Comparison of ENCODE assay signal across 21 cellular contexts in the genomic region with DNA sequence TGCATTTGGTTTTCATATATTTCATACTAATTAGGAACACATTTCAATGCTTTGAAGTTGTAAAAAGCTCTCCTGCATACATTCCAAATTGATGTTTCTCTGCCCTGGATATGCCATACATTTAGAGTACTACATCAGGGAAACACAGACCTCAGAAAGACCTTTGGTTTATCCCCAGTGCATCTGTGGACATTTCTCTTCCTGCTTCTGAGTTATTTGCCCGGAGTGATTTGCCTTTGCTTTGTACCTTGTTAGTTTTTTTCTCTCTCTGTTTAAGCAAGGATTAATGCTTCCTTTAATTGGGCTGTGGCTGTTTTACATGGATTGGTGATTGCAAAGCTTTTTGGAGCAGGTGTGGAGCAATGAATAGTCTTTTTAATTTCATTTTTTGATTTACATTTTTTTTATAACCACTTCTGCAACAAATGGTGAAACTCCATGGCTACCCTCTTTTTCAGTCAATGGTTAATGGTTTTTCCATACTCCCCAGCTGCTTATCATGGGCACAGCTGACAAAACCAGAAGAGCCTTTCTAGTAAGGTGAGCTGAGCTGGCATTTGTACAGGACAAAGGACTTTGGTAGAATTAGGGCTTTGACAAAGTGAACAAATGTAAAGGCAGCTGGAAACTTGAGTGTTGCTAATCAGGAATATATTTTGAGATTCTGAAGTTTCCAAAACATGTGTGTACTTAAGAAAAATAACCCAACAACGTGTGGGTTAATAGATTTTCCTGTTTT. TPM values are rescaled to one million over a fixed set of nuclear protein-coding genes. Genes with fewer than 3 reads are reported as not detected.
DNase-seq lines count a peak whose midpoint lies in the region; ATAC-seq lines count a peak whose summit lies in the region.
"Had no signal": no experiment of that assay in that cellular context is flagged by ENCODE, and none has a peak within 500 bp of the region (broad histone marks: within the 10 kb centered on the region; RNA-seq: fewer than 3 reads in every experiment).

No MANE protein-coding gene starts in this region.

- H2BK5ac ChIP-seq in neuronal stem cell (ENCODE audit: low read length) = no peak overlapping the region

- no peak overlapping the region for H3K4me2 ChIP-seq in neuronal stem cell (ENCODE audit: insufficient read depth, low read length, poor library complexity, severe bottlenecking)
- H3K4me2 ChIP-seq: BLaER1 treated with 17β-estradiol and CSF1 and Interleukin-3, amounts not matched to agents 10 nM and 100 nM had no signal

- H3K9me3 Mint-ChIP-seq in activated T-cell treated with anti-CD3 and anti-CD28 coated beads, Interleukin-2, amount 50 U/mL, for 4 hours = no peaks in the 10 kb centered on the region
- H3K9me3 Mint-ChIP-seq: activated B cell treated with CpG ODN at 0.5 μM for 24 hours; activated naive CD8-positive, alpha-beta T cell treated with anti-CD3 and anti-CD28 coated beads, Interleukin-2, amount 50 U/mL, for 24 hours had no signal

- H3K23ac ChIP-seq in neuronal stem cell (ENCODE audit: low read depth, low read length, poor library complexity) = no peak overlapping the region

- no peak overlapping the region for H2BK15ac ChIP-seq in neuronal stem cell (ENCODE audit: low read length)

- H2BK12ac ChIP-seq in neuronal stem cell (ENCODE audit: low read length) = no peak overlapping the region

- no peak overlapping the region for H2BK120ac ChIP-seq in neuronal stem cell (ENCODE audit: low read depth, low read length)

- H2AFZ ChIP-seq in neuronal stem cell (ENCODE audit: low read length) = no peak overlapping the region

- ATAC-seq in activated T-cell treated with anti-CD3 and anti-CD28 coated beads, Interleukin-2, amount 50 U/mL, for 4 hours = no peak
- ATAC-seq: activated naive CD8-positive, alpha-beta T cell treated with anti-CD3 and anti-CD28 coated beads, Interleukin-2, amount 50 U/mL, for 24 hours; gastrocnemius medialis; right cardiac atrium; stimulated activated naive CD8-positive, alpha-beta T cell treated with anti-CD3 and anti-CD28 coated beads, Interleukin-15, amount 100 ng/mL, for 72 hours had no signal

- no peak overlapping the region; the same call in 1 of the 2 replicates for H3K4me3 ChIP-seq in SJCRH30
- no peak overlapping the region for H3K4me3 ChIP-seq in neuronal stem cell (ENCODE audit: low read length in 2 of 2)
- H3K4me3 ChIP-seq in effector memory CD4-positive, alpha-beta T cell (ENCODE audit: insufficient read depth, low read depth, low read length, poor library complexity, severe bottlenecking) = no peak overlapping the region
- H3K4me3 ChIP-seq: BLaER1 treated with 17β-estradiol and CSF1 and Interleukin-3, amounts not matched to agents 10 nM and 100 nM; gastrocnemius medialis had no signal

- WGBS in neuronal stem cell (ENCODE audit: extremely low coverage in 2 of 2, insufficient read length in 2 of 2, insufficient replicate concordance in 1 of 2), 2 donors = no CpG with 5 or more reads among the region's 2 CpGs

- H3K79me1 ChIP-seq in neuronal stem cell (ENCODE audit: low read depth, low read length) = peaks cover 10% of the 10 kb centered on the region

- H4K91ac ChIP-seq in neuronal stem cell (ENCODE audit: low read depth, low read length, poor library complexity) = no peak overlapping the region

- H3K4me3 Mint-ChIP-seq in activated T-cell treated with anti-CD3 and anti-CD28 coated beads, Interleukin-2, amount 50 U/mL, for 4 hours = no peak overlapping the region
- H3K4me3 Mint-ChIP-seq: activated B cell treated with CpG ODN at 0.5 μM for 24 hours; activated naive CD8-positive, alpha-beta T cell treated with anti-CD3 and anti-CD28 coated beads, Interleukin-2, amount 50 U/mL, for 24 hours; stimulated activated naive CD8-positive, alpha-beta T cell treated with anti-CD3 and anti-CD28 coated beads, Interleukin-15, amount 100 ng/mL, for 72 hours had no signal

- peaks cover 14% of the 10 kb centered on the region for H3K4me1 Mint-ChIP-seq in activated T-cell treated with anti-CD3 and anti-CD28 coated beads, Interleukin-2, amount 50 U/mL, for 4 hours (ENCODE audit: low read depth)

- peaks cover 10% of the 10 kb centered on the region for H3K36me3 Mint-ChIP-seq in activated T-cell treated with anti-CD3 and anti-CD28 coated beads, Interleukin-2, amount 50 U/mL, for 4 hours (ENCODE audit: insufficient read depth)

- H2AK5ac ChIP-seq in neuronal stem cell (ENCODE audit: low read depth, low read length) = no peak overlapping the region

- H3K9me3 ChIP-seq in SJCRH30 (replicated peaks) (no peaks in the 10 kb centered on the region), neuronal stem cell (replicated peaks in 1 of 2; ENCODE audit: control insufficient read depth in 2 of 2, insufficient read depth in 1 of 2, low read depth in 1 of 2, low read length in 2 of 2) (peaks cover 0 to 7% of the 10 kb centered on the region in 2 donors)
- H3K9me3 ChIP-seq in effector memory CD4-positive, alpha-beta T cell (ENCODE audit: control insufficient read depth, low read length) = no peaks in the 10 kb centered on the region
- H3K9me3 ChIP-seq: gastrocnemius medialis had no signal

- no peak overlapping the region for H4K8ac ChIP-seq in neuronal stem cell (ENCODE audit: low read depth, low read length)

- no peak overlapping the region for H3K18ac ChIP-seq in neuronal stem cell (ENCODE audit: low read length)

- H3K4ac ChIP-seq in neuronal stem cell (ENCODE audit: low read length) = no peak overlapping the region

- peaks cover 23% of the 10 kb centered on the region for H3K4me1 ChIP-seq in SJCRH30
- peaks cover 0 to 8% of the 10 kb centered on the region in 2 donors for H3K4me1 ChIP-seq in neuronal stem cell (ENCODE audit: control insufficient read depth in 2 of 2, insufficient read depth in 1 of 2, low read depth in 1 of 2, low read length in 2 of 2)
- no peaks in the 10 kb centered on the region for H3K4me1 ChIP-seq in effector memory CD4-positive, alpha-beta T cell (ENCODE audit: control insufficient read depth, insufficient read depth, low read length, poor library complexity, severe bottlenecking)

- H3K9ac ChIP-seq in neuronal stem cell (ENCODE audit: low read depth, low read length, poor library complexity) = no peak overlapping the region
- H3K9ac ChIP-seq: BLaER1 treated with 17β-estradiol and CSF1 and Interleukin-3, amounts not matched to agents 10 nM and 100 nM had no signal

- DNase-seq in NCI-H1436 (lab: John Stamatoyannopoulos, UW) (peak; percentile 57), NCI-H1436 treated with DMSO at 0.1 percent for 48 hours (lab: John Stamatoyannopoulos, UW) (no peak), NCI-H1417 (lab: John Stamatoyannopoulos, UW) (peak in 2 of 3 experiments; percentile 19 to 63), SJCRH30 (peak; percentile 81 to 94), neuronal stem cell (ENCODE audit: low spot score) (no peak), cerebellum (ENCODE audit: low spot score) (no peak)
- DNase-seq in effector memory CD4-positive, alpha-beta T cell = no peak
- DNase-seq in activated T-cell treated with anti-CD3 and anti-CD28 coated beads, Interleukin-2, amount 50 U/mL, for 4 hours = no peak
- DNase-seq: activated B cell treated with CpG ODN at 0.5 μM for 24 hours; activated CD8-positive, alpha-beta memory T cell treated with anti-CD3 and anti-CD28 coated beads for 24 hours; activated naive CD8-positive, alpha-beta T cell treated with anti-CD3 and anti-CD28 coated beads, Interleukin-2, amount 50 U/mL, for 24 hours; cortex of kidney; DND-41; gastrocnemius medialis; NCI-H226; right cardiac atrium; stimulated activated CD4-positive, alpha-beta T cell treated with anti-CD3 and anti-CD28 coated beads, Interleukin-1b, Interleukin-23, amount 100 ng/mL, for 48 hours; stimulated activated naive CD8-positive, alpha-beta T cell treated with anti-CD3 and anti-CD28 coated beads, Interleukin-15, amount 100 ng/mL, for 72 hours; T-helper 2 cell; trophoblast cell had no signal

- no peak overlapping the region for H3K14ac ChIP-seq in neuronal stem cell (ENCODE audit: low read length)

- H3K36me3 ChIP-seq in SJCRH30 (no peaks in the 10 kb centered on the region; the same call in 1 of the 2 replicates), neuronal stem cell (replicated peaks in 1 of 2; ENCODE audit: control insufficient read depth in 2 of 2, insufficient read depth in 2 of 2, low read length in 2 of 2) (peaks cover 4 to 52% of the 10 kb centered on the region in 2 donors)
- H3K36me3 ChIP-seq in effector memory CD4-positive, alpha-beta T cell (ENCODE audit: control insufficient read depth, insufficient read depth, low read length) = no peaks in the 10 kb centered on the region
- H3K36me3 ChIP-seq: gastrocnemius medialis had no signal

- no peaks in the 10 kb centered on the region for H3K27me3 Mint-ChIP-seq in activated T-cell treated with anti-CD3 and anti-CD28 coated beads, Interleukin-2, amount 50 U/mL, for 4 hours (ENCODE audit: low read depth)
- H3K27me3 Mint-ChIP-seq: activated B cell treated with CpG ODN at 0.5 μM for 24 hours; activated naive CD8-positive, alpha-beta T cell treated with anti-CD3 and anti-CD28 coated beads, Interleukin-2, amount 50 U/mL, for 24 hours; stimulated activated naive CD8-positive, alpha-beta T cell treated with anti-CD3 and anti-CD28 coated beads, Interleukin-15, amount 100 ng/mL, for 72 hours had no signal

- H3K27me3 ChIP-seq in SJCRH30 (no peaks in the 10 kb centered on the region), neuronal stem cell (ENCODE audit: control insufficient read depth in 3 of 3, insufficient read depth in 3 of 3, low read depth in 1 of 3, low read length in 3 of 3) (no peaks in the 10 kb centered on the region)
- no peaks in the 10 kb centered on the region for H3K27me3 ChIP-seq in effector memory CD4-positive, alpha-beta T cell (replicated peaks; ENCODE audit: control insufficient read depth, insufficient read depth, low read length, poor library complexity, severe bottlenecking)
- H3K27me3 ChIP-seq: BLaER1 treated with 17β-estradiol and CSF1 and Interleukin-3, amounts not matched to agents 10 nM and 100 nM; gastrocnemius medialis had no signal

- H3K27ac ChIP-seq in SJCRH30 = peak overlapping the region; percentile 91
- H3K27ac ChIP-seq in neuronal stem cell (replicated peaks; ENCODE audit: low read length) = peak overlapping the region; percentile 8
- no peak overlapping the region for H3K27ac ChIP-seq in effector memory CD4-positive, alpha-beta T cell (ENCODE audit: insufficient read depth, low read length, poor library complexity, severe bottlenecking)
- H3K27ac ChIP-seq: BLaER1 treated with 17β-estradiol and CSF1 and Interleukin-3, amounts not matched to agents 10 nM and 100 nM; gastrocnemius medialis had no signal

RNA-seq across cellular contexts. Expression of a gene that starts 54.2 kb away (rescaled TPM):
- total RNA-seq in SJCRH30 (2014; rRNA removed; shearing (Covaris generic)) = 10.6 and 12.0 TPM in 2 replicates
- polyA plus RNA-seq in neuronal stem cell (2013, experiment 1 of 2) = 24.2 TPM
- 25.4 TPM for polyA plus RNA-seq in neuronal stem cell (2013, experiment 2 of 2)
- total RNA-seq in cerebellum = 29.8 TPM
- 1 to 10 TPM; 5.4 to 6.9 (median 5.8) TPM for total RNA-seq in activated T-cell treated with anti-CD3 and anti-CD28 coated beads, Interleukin-2, amount 50 U/mL, for 4 hours

Comparison
In these comparisons a context has a peak if more than half of its experiments do, and no peak if none do; other contexts are left out.
1. DNase-seq: peak in NCI-H1436 (single experiment), NCI-H1417 (2 of 3) and SJCRH30 (2 of 2); none in NCI-H1436 treated with DMSO at 0.1 percent for 48 hours (single experiment), neuronal stem cell (single experiment), cerebellum (single experiment), effector memory CD4-positive, alpha-beta T cell (0 of 3) and activated T-cell treated with anti-CD3 and anti-CD28 coated beads, Interleukin-2, amount 50 U/mL, for 4 hours (single experiment).